11 cellular contexts compared by ENCODE assay signal in genomic region chr11:61023086-61024035, GRCh38. TPM values are rescaled to one million over a fixed set of nuclear protein-coding genes. Genes with fewer than 3 reads are reported as not detected.
DNase-seq lines count a peak whose midpoint lies in the region; ATAC-seq and TF ChIP-seq lines count a peak whose summit lies in the region.
"Had no signal": no experiment of that assay in that cellular context is flagged by ENCODE, and none has a peak within 500 bp of the region (broad histone marks: within the 10 kb centered on the region; RNA-seq: fewer than 3 reads in every experiment).

No MANE protein-coding gene starts in this region.

- H3K27ac ChIP-seq in CD8-positive, alpha-beta memory T cell (ENCODE audit: low read depth, low read length), result peak overlapping the region; percentile 22
- H3K27ac ChIP-seq in OCI-LY1 (ENCODE audit: low read depth, low read length, poor library complexity, severe bottlenecking) (peak overlapping the region; percentile 95), parathyroid adenoma (no peak overlapping the region), A673 (ENCODE audit: low read depth, low read length, poor library complexity, severe bottlenecking) (no peak overlapping the region)
- H3K27ac ChIP-seq: C4-2B had no signal

- peak overlapping the region; percentile 94 to 99 (median 98) for H3K27ac Mint-ChIP-seq in CD8-positive, alpha-beta memory T cell
- H3K27ac Mint-ChIP-seq in natural killer cell treated with Interleukin-12 subunit alpha and Interleukin-12 subunit beta and Interleukin-15 and Interleukin-18, amount 100 ng/mL, for 72 hours, result no peak overlapping the region
- H3K27ac Mint-ChIP-seq: nephron progenitor cell had no signal

- H3K4me2 ChIP-seq in OCI-LY1 (ENCODE audit: low read length), result peak overlapping the region; percentile 63
- H3K4me2 ChIP-seq in parathyroid adenoma (ENCODE audit: low read length), result peak overlapping the region; percentile 12

- no peaks in the 10 kb centered on the region for H3K9me3 Mint-ChIP-seq in CD8-positive, alpha-beta memory T cell
- H3K9me3 Mint-ChIP-seq in natural killer cell treated with Interleukin-12 subunit alpha and Interleukin-12 subunit beta and Interleukin-15 and Interleukin-18, amount 100 ng/mL, for 72 hours, result no peaks in the 10 kb centered on the region

- H3K4me1 Mint-ChIP-seq in CD8-positive, alpha-beta memory T cell, result peaks cover 75 to 95% (median 83%) of the 10 kb centered on the region in 3 donors
- H3K4me1 Mint-ChIP-seq in natural killer cell treated with Interleukin-12 subunit alpha and Interleukin-12 subunit beta and Interleukin-15 and Interleukin-18, amount 100 ng/mL, for 72 hours (ENCODE audit: low read depth in 2 of 2), result peaks cover 34 to 50% of the 10 kb centered on the region in 2 donors

- H3K36me3 Mint-ChIP-seq in CD8-positive, alpha-beta memory T cell, result peaks cover 0 to 29% (median 3%) of the 10 kb centered on the region in 3 donors
- no peaks in the 10 kb centered on the region for H3K36me3 Mint-ChIP-seq in natural killer cell treated with Interleukin-12 subunit alpha and Interleukin-12 subunit beta and Interleukin-15 and Interleukin-18, amount 100 ng/mL, for 72 hours

- H3K4me3 Mint-ChIP-seq in CD8-positive, alpha-beta memory T cell, result peak overlapping the region; percentile 40 to 88 (median 72)
- no peak overlapping the region for H3K4me3 Mint-ChIP-seq in natural killer cell treated with Interleukin-12 subunit alpha and Interleukin-12 subunit beta and Interleukin-15 and Interleukin-18, amount 100 ng/mL, for 72 hours
- H3K4me3 Mint-ChIP-seq: nephron progenitor cell had no signal

- H2AFZ ChIP-seq in OCI-LY1 (ENCODE audit: low read length) (no peak overlapping the region), parathyroid adenoma (no peak overlapping the region)

- no peak for TF ChIP-seq CTCF in OCI-LY1 (IDR thresholded peaks at IDR 0.05; ENCODE audit: low read length)
- no peak for TF ChIP-seq CTCF in parathyroid adenoma (IDR thresholded peaks at IDR 0.05)
- TF ChIP-seq CTCF in A673 (conservative IDR thresholded peaks at IDR 0.05; ENCODE audit: low read depth, low read length), result no peak

- H3K9me3 ChIP-seq in CD8-positive, alpha-beta memory T cell (ENCODE audit: low read length), result no peaks in the 10 kb centered on the region
- H3K9me3 ChIP-seq in OCI-LY1 (ENCODE audit: low read length) (no peaks in the 10 kb centered on the region), parathyroid adenoma (ENCODE audit: control insufficient read depth, low read length) (no peaks in the 10 kb centered on the region), A673 (ENCODE audit: low read depth, low read length, poor library complexity, severe bottlenecking) (no peaks in the 10 kb centered on the region)

- H3K9ac ChIP-seq in OCI-LY1 (ENCODE audit: low read length) (peak overlapping the region; percentile 54), parathyroid adenoma (no peak overlapping the region)

- no TSS peak for BruUV-seq in A673 (replicated peaks; lab: Mats Ljungman, UMichigan)

- no peaks in the 10 kb centered on the region for H3K9me2 ChIP-seq in OCI-LY1 (ENCODE audit: low read depth, low read length)

- H4K20me1 ChIP-seq in OCI-LY1 (ENCODE audit: insufficient read depth, low read length), result no peaks in the 10 kb centered on the region

- peaks cover 0 to 5% of the 10 kb centered on the region in 2 donors for H3K27me3 Mint-ChIP-seq in CD8-positive, alpha-beta memory T cell
- H3K27me3 Mint-ChIP-seq in natural killer cell treated with Interleukin-12 subunit alpha and Interleukin-12 subunit beta and Interleukin-15 and Interleukin-18, amount 100 ng/mL, for 72 hours, result peaks cover 9 to 22% of the 10 kb centered on the region in 2 donors

- H3K4me3 ChIP-seq in CD8-positive, alpha-beta memory T cell (ENCODE audit: low read length), result no peak overlapping the region
- H3K4me3 ChIP-seq in OCI-LY1 (ENCODE audit: low read depth, low read length, poor library complexity, severe bottlenecking) (peak overlapping the region; percentile 40), parathyroid adenoma (ENCODE audit: low read depth, low read length) (no peak overlapping the region), A673 (ENCODE audit: low read depth, low read length, poor library complexity, severe bottlenecking) (no peak overlapping the region), H7 (ENCODE audit: insufficient read depth, low read depth, low read length) (no peak overlapping the region)

- peaks cover 11% of the 10 kb centered on the region for H3K36me3 ChIP-seq in CD8-positive, alpha-beta memory T cell (ENCODE audit: insufficient read depth, low read length)
- H3K36me3 ChIP-seq in OCI-LY1 (ENCODE audit: insufficient read depth, low read length) (no peaks in the 10 kb centered on the region), parathyroid adenoma (ENCODE audit: control insufficient read depth, insufficient read depth, low read length) (no peaks in the 10 kb centered on the region), A673 (ENCODE audit: insufficient read depth, low read length, poor library complexity, severe bottlenecking) (no peaks in the 10 kb centered on the region), H7 (replicated peaks; ENCODE audit: control insufficient read depth, insufficient read depth, low read length) (no peaks in the 10 kb centered on the region)

- peak; percentile 42 to 84 (median 62) for DNase-seq in CD8-positive, alpha-beta memory T cell
- DNase-seq in activated T-cell treated with anti-CD3 and anti-CD28 coated beads, Interleukin-2, amount 50 U/mL, for 48 hours, result peak; percentile 76 to 81
- DNase-seq in natural killer cell treated with Interleukin-12 subunit alpha and Interleukin-12 subunit beta and Interleukin-15 and Interleukin-18, amount 100 ng/mL, for 72 hours (ENCODE audit: low spot score), result no peak
- DNase-seq in A673 (ENCODE audit: low spot score) (no peak), H7 (no peak)
- DNase-seq: hippocampal formation, nephron progenitor cell had no signal

- POLR2A ChIA-PET in CD8-positive, alpha-beta memory T cell (lab: Charles Lee), result interaction anchor here (0.5 to 4.3 kb wide), 9 partner anchors 10 to 60 kb away, joined by 3 to 32 read pairs (median 4); no protein-coding TSS in a partner anchor
- POLR2A ChIA-PET in A673 (lab: Charles Lee; ENCODE audit: low non-redundant PET), result no interaction called here

- H3F3A ChIP-seq in OCI-LY1 (ENCODE audit: insufficient read depth, low read length), result no peaks in the 10 kb centered on the region

- H3K4me1 ChIP-seq in CD8-positive, alpha-beta memory T cell (ENCODE audit: insufficient read depth, low read length), result peaks cover 80% of the 10 kb centered on the region
- H3K4me1 ChIP-seq in OCI-LY1 (ENCODE audit: insufficient read depth, low read length, severe bottlenecking) (peaks cover 72% of the 10 kb centered on the region), parathyroid adenoma (no peaks in the 10 kb centered on the region), A673 (ENCODE audit: insufficient read depth, low read length, poor library complexity, severe bottlenecking) (peaks cover 4% of the 10 kb centered on the region)

- no peaks in the 10 kb centered on the region for H3K79me2 ChIP-seq in OCI-LY1 (ENCODE audit: insufficient read depth, low read length)
- H3K79me2 ChIP-seq in parathyroid adenoma, result no peaks in the 10 kb centered on the region

- H3K27me3 ChIP-seq in CD8-positive, alpha-beta memory T cell (ENCODE audit: insufficient read depth, low read length, poor library complexity, severe bottlenecking), result no peaks in the 10 kb centered on the region
- H3K27me3 ChIP-seq in OCI-LY1 (ENCODE audit: insufficient read depth, low read length) (no peaks in the 10 kb centered on the region), parathyroid adenoma (ENCODE audit: control insufficient read depth, insufficient read depth, low read length) (no peaks in the 10 kb centered on the region), A673 (replicated peaks; ENCODE audit: insufficient read depth, low read depth, low read length, poor library complexity) (no peaks in the 10 kb centered on the region), H7 (ENCODE audit: control insufficient read depth, insufficient read depth, low read length) (peaks cover 4% of the 10 kb centered on the region; the same call in 1 of the 2 replicates)

- ATAC-seq in natural killer cell treated with Interleukin-12 subunit alpha and Interleukin-12 subunit beta and Interleukin-15 and Interleukin-18, amount 100 ng/mL, for 72 hours, result no peak
- no peak for ATAC-seq in esophagus mucosa

- CTCF ChIA-PET in CD8-positive, alpha-beta memory T cell (lab: Charles Lee), result interaction anchor here (1.0 to 2.7 kb wide), 11 partner anchors 19 to 110 kb away, joined by 3 to 18 read pairs (median 4); partner anchors contain the start of gene CD6
- CTCF ChIA-PET in A673 (lab: Charles Lee), result interaction anchor here (0.6 kb wide), 1 partner anchor 29 kb away, joined by 3 read pairs; no protein-coding TSS in a partner anchor

- intact Hi-C loops in A673 (cut with micrococcal nuclease; ENCODE audit: unreplicated experiment), result no loop called here

RNA-seq across cellular contexts. Expression of gene CD6, which starts 51.9 kb away (rescaled TPM):
- total RNA-seq in CD8-positive, alpha-beta memory T cell, result 100 to 1,000 TPM; 229 to 233 TPM
- polyA plus RNA-seq in CD8-positive, alpha-beta memory T cell, result 156 TPM
- total RNA-seq in natural killer cell treated with Interleukin-12 subunit alpha and Interleukin-12 subunit beta and Interleukin-15 and Interleukin-18, amount 100 ng/mL, for 72 hours, result 10 to 100 TPM in 1 of 2 donors, 1 to 10 TPM in 1; 5.9 to 44.0 TPM
- total RNA-seq in A673 (2021) (not detected in 2 replicates), esophagus mucosa (0.80 TPM)
- total RNA-seq in H7 (2014; rRNA removed; shearing (Covaris generic)), result not detected in 2 replicates

Comparison
In these comparisons a context has a peak if more than half of its experiments do, and no peak if none do; other contexts are left out.
1. DNase-seq: peak in CD8-positive, alpha-beta memory T cell (5 of 5) and activated T-cell treated with anti-CD3 and anti-CD28 coated beads, Interleukin-2, amount 50 U/mL, for 48 hours (2 of 2); none in natural killer cell treated with Interleukin-12 subunit alpha and Interleukin-12 subunit beta and Interleukin-15 and Interleukin-18, amount 100 ng/mL, for 72 hours (single experiment), A673 (single experiment) and H7 (single experiment).
2. H3K27ac ChIP-seq: peak in CD8-positive, alpha-beta memory T cell (single experiment) and OCI-LY1 (single experiment); none in parathyroid adenoma (single experiment) and A673 (single experiment).
3. H3K27ac Mint-ChIP-seq: peak in CD8-positive, alpha-beta memory T cell (8 of 8); none in natural killer cell treated with Interleukin-12 subunit alpha and Interleukin-12 subunit beta and Interleukin-15 and Interleukin-18, amount 100 ng/mL, for 72 hours (0 of 2).
4. RNA of gene CD6, which starts 51.9 kb away (total RNA-seq): 229 to 233 TPM in CD8-positive, alpha-beta memory T cell; 5.9 to 44.0 TPM in natural killer cell treated with Interleukin-12 subunit alpha and Interleukin-12 subunit beta and Interleukin-15 and Interleukin-18, amount 100 ng/mL, for 72 hours, 0.80 TPM in esophagus mucosa (single experiment), not detected in A673 and not detected in H7; every median in the first group is over 4 times any median in the second.